ENCODE assay signal across 8 cellular contexts in genomic region chr13:33284916-33285315, GRCh38. TPM values are rescaled to one million over a fixed set of nuclear protein-coding genes. Genes with fewer than 3 reads are reported as not detected.
DNase-seq lines count a peak whose midpoint lies in the region; ATAC-seq and TF ChIP-seq lines count a peak whose summit lies in the region.

No MANE protein-coding gene starts in this region.

- H3K4me1 ChIP-seq in skeletal muscle tissue (ENCODE audit: control insufficient read depth in 3 of 3, insufficient read depth in 3 of 3, low read length in 3 of 3), result peaks cover 7 to 16% (median 15%) of the 10 kb centered on the region in 3 donors

- H3K4me3 Mint-ChIP-seq in Calu3 (ENCODE audit: low read depth, unreplicated experiment), result peak overlapping the region; percentile 83
- peak overlapping the region; percentile 99 for H3K4me3 Mint-ChIP-seq in HFFc6
- H3K4me3 Mint-ChIP-seq in activated naive CD8-positive, alpha-beta T cell, result peak overlapping the region; percentile 74

- CTCF ChIA-PET in Calu3 (lab: Charles Lee), result interaction anchor here (0.7 to 1.4 kb wide), 3 partner anchors 18 to 258 kb away, joined by 3 to 6 read pairs (median 5); no protein-coding TSS in a partner anchor

- intact Hi-C loops in Calu3 (cut with micrococcal nuclease; ENCODE audit: unreplicated experiment), result loop anchor here (2.0 to 10.0 kb wide), 2 partner anchors 50 to 160 kb away; no protein-coding TSS in a partner anchor

- no peaks in the 10 kb centered on the region for H3K27me3 ChIP-seq in skeletal muscle tissue (ENCODE audit: control insufficient read depth in 3 of 3, insufficient read depth in 3 of 3, low read length in 3 of 3)

- H3K9me3 Mint-ChIP-seq in Calu3 (ENCODE audit: low read depth, unreplicated experiment), result no peaks in the 10 kb centered on the region
- H3K9me3 Mint-ChIP-seq in HFFc6, result no peaks in the 10 kb centered on the region
- no peaks in the 10 kb centered on the region for H3K9me3 Mint-ChIP-seq in activated naive CD8-positive, alpha-beta T cell (ENCODE audit: low read depth)

- no peaks in the 10 kb centered on the region for H3K36me3 ChIP-seq in skeletal muscle tissue (ENCODE audit: control insufficient read depth in 3 of 3, insufficient read depth in 3 of 3, low read length in 3 of 3)

- H3K9me3 ChIP-seq in skeletal muscle tissue (ENCODE audit: control insufficient read depth in 3 of 3, low read length in 3 of 3), result no peaks in the 10 kb centered on the region

- H3K27ac Mint-ChIP-seq in Calu3 (ENCODE audit: unreplicated experiment) (peak overlapping the region; percentile 95), HFFc6 (peak overlapping the region; percentile 96)
- no peak overlapping the region for H3K27ac Mint-ChIP-seq in activated naive CD8-positive, alpha-beta T cell

- H3K27me3 Mint-ChIP-seq in Calu3 (ENCODE audit: unreplicated experiment) (no peaks in the 10 kb centered on the region), HFFc6 (ENCODE audit: insufficient read depth) (peaks cover 4% of the 10 kb centered on the region)
- H3K27me3 Mint-ChIP-seq in activated naive CD8-positive, alpha-beta T cell, result peaks cover 36% of the 10 kb centered on the region

- DNase-seq in Calu3 (no peak), HFFc6 (no peak), NCI-H2081 treated with DMSO at 0.1 percent for 48 hours (lab: John Stamatoyannopoulos, UW) (no peak), T-helper 9 cell (no peak)

- no peak for ATAC-seq in GM21825 (IDR thresholded peaks at IDR 0.05; ENCODE audit: unreplicated experiment)

- H3K4me3 ChIP-seq in iPS-11a (ENCODE audit: low read depth, low read length), result peak overlapping the region; percentile 57
- H3K4me3 ChIP-seq in skeletal muscle tissue (ENCODE audit: low read length in 3 of 3), result peak overlapping the region; percentile 87 to 98 (median 95)

- peak overlapping the region; percentile 87 for H3K27ac ChIP-seq in skeletal muscle tissue (ENCODE audit: low read depth, low read length)

- peak overlapping the region; percentile 83 to 98 (median 89) for H3K9ac ChIP-seq in skeletal muscle tissue (ENCODE audit: low read depth in 1 of 3, low read length in 3 of 3)

- H3K4me1 Mint-ChIP-seq in Calu3 (ENCODE audit: low read depth, unreplicated experiment) (peaks cover 43% of the 10 kb centered on the region), HFFc6 (ENCODE audit: low read depth) (peaks cover 50% of the 10 kb centered on the region)
- H3K4me1 Mint-ChIP-seq in activated naive CD8-positive, alpha-beta T cell (ENCODE audit: low read depth), result peaks cover 19% of the 10 kb centered on the region

- H3K36me3 Mint-ChIP-seq in Calu3 (ENCODE audit: insufficient read depth, unreplicated experiment) (peaks cover 20% of the 10 kb centered on the region), HFFc6 (ENCODE audit: low read depth) (peaks cover 48% of the 10 kb centered on the region)
- H3K36me3 Mint-ChIP-seq in activated naive CD8-positive, alpha-beta T cell, result no peaks in the 10 kb centered on the region

- TF ChIP-seq CTCF in Calu3 (IDR thresholded peaks at IDR 0.05; ENCODE audit: unreplicated experiment) (no peak), HFFc6 (IDR thresholded peaks at IDR 0.05) (no peak)

- no TSS peak for BruUV-seq in Calu3 (replicated peaks; lab: Mats Ljungman, UMichigan)

RNA-seq across cellular contexts. Expression of gene STARD13, which starts 0.6 kb away (rescaled TPM):
- 8.6 and 11.3 TPM in 2 replicates for total RNA-seq in Calu3 (2022)
- 10 to 100 TPM; 27.9 to 38.3 (median 34.5) TPM for total RNA-seq in HFFc6 (2021; fragmentation: NEBNext Ultra II Directional; extraction: Animal tissue kit (Norgen Biotek cat#: 25700))
- total RNA-seq in skeletal muscle tissue, result 30.3 TPM
